ENCODE assay signal across 20 cellular contexts in genomic region chr20:23212482-23212881, GRCh38.
"Had no signal": no experiment of that assay in that cellular context is flagged by ENCODE, and none has a peak within 500 bp of the region (broad histone marks: within the 10 kb centered on the region; RNA-seq: fewer than 3 reads in every experiment).

No MANE protein-coding gene starts in this region.

- ATAC-seq: activated CD8-positive, alpha-beta T cell treated with anti-CD3 and anti-CD28 coated beads for 36 hours; activated T-helper 17 cell treated with anti-CD3 and anti-CD28 coated beads, Interleukin-2, amount 50 U/mL, for 72 hours; body of pancreas; effector memory CD8-positive, alpha-beta T cell; foreskin keratinocyte; left lung; mucosa of descending colon; naive thymus-derived CD4-positive, alpha-beta T cell had no signal

- H3K4me1 ChIP-seq: body of pancreas, foreskin keratinocyte, prostate gland, right atrium auricular region had no signal

- H3K27ac ChIP-seq: body of pancreas, foreskin keratinocyte, left lung, prostate gland, right atrium auricular region had no signal

- H3K27me3 ChIP-seq: body of pancreas, left lung, right atrium auricular region had no signal

- H3K9me3 ChIP-seq: body of pancreas, left lung, mucosa of descending colon, prostate gland had no signal

- H3K4me3 ChIP-seq: body of pancreas, left lung, mucosa of descending colon, prostate gland, right atrium auricular region had no signal

- H3K36me3 ChIP-seq: left lung, prostate gland, right atrium auricular region had no signal

- FAIRE-seq: TTC549 had no signal

- DNase-seq: activated CD4-positive, alpha-beta T cell treated with anti-CD3 and anti-CD28 coated beads for 48 hours; activated CD4-positive, CD25-positive, alpha-beta regulatory T cell; activated CD8-positive, alpha-beta T cell treated with anti-CD3 and anti-CD28 coated beads for 36 hours; activated naive CD4-positive, alpha-beta T cell treated with anti-CD3 and anti-CD28 coated beads for 36 hours; activated T-cell treated with anti-CD3 and anti-CD28 coated beads, Interleukin-2, amount 50 U/mL, for 1 hour; body of pancreas; effector memory CD8-positive, alpha-beta T cell; foreskin keratinocyte; hypothalamus; left lung; mucosa of descending colon; naive thymus-derived CD4-positive, alpha-beta T cell; stimulated activated CD4-positive, alpha-beta T cell treated with anti-CD3 and anti-CD28 coated beads, Interleukin-12 subunit alpha, Interleukin-12 subunit beta, amount 100 ng/mL, for 4 hours; stimulated activated CD4-positive, alpha-beta T cell treated with anti-CD3 and anti-CD28 coated beads, Interleukin-1b, Interleukin-23, amount 100 ng/mL, for 48 hours; stimulated activated CD8-positive, alpha-beta memory T cell treated with anti-CD3 and anti-CD28 coated beads, Interleukin-4, amount 100 ng/mL, for 48 hours; stimulated activated naive CD4-positive, alpha-beta T cell had no signal
